ENCODE assay signal across 8 cellular contexts in genomic region chr15:91100561-91101355, GRCh38. TPM values are rescaled to one million over a fixed set of nuclear protein-coding genes. Genes with fewer than 3 reads are reported as not detected.
DNase-seq lines count a peak whose midpoint lies in the region; ATAC-seq and TF ChIP-seq lines count a peak whose summit lies in the region.

No MANE protein-coding gene starts in this region.

- ATAC-seq in heart left ventricle (no peak), left cardiac atrium (no peak), HG03378 (IDR thresholded peaks at IDR 0.05; ENCODE audit: unreplicated experiment) (no peak), GM21423 (IDR thresholded peaks at IDR 0.05; ENCODE audit: unreplicated experiment) (no peak)

- peaks cover 0 to 45% (median 30%) of the 10 kb centered on the region in 12 donors for H3K4me1 ChIP-seq in heart left ventricle
- H3K4me1 ChIP-seq in mucosa of rectum (ENCODE audit: control insufficient read depth in 2 of 2, insufficient read depth in 2 of 2, low read length in 2 of 2) = peaks cover 0 to 2% of the 10 kb centered on the region in 2 donors

- no peak overlapping the region for H3K9ac ChIP-seq in mucosa of rectum (ENCODE audit: low read depth in 1 of 2, low read length in 2 of 2)

- peak overlapping the region; percentile 47 for H3K4me3 Mint-ChIP-seq in chondrocyte (ENCODE audit: unreplicated experiment)

- no peaks in the 10 kb centered on the region for H3K9me3 Mint-ChIP-seq in chondrocyte (ENCODE audit: low read depth)

- no peaks in the 10 kb centered on the region for H3K9me3 ChIP-seq in heart left ventricle
- H3K9me3 ChIP-seq in mucosa of rectum (ENCODE audit: control insufficient read depth in 2 of 2, low read length in 2 of 2) = no peaks in the 10 kb centered on the region

- intact Hi-C loops in heart left ventricle (cut with DNase I) = loop anchor here in 1 of 10 donors (5.0 kb wide), 1 partner anchor 162 kb away; no protein-coding TSS in a partner anchor
- intact Hi-C loops in left cardiac atrium (cut with DNase I) = no loop called here

- H3K36me3 Mint-ChIP-seq in chondrocyte (ENCODE audit: low read depth) = no peaks in the 10 kb centered on the region

- DNase-seq in heart left ventricle = no peak
- DNase-seq in left cardiac atrium = no peak
- peak; percentile 11 for DNase-seq in NCI-H1694 treated with DMSO at 0.1 percent for 48 hours (lab: John Stamatoyannopoulos, UW)
- DNase-seq in chondrocyte (ENCODE audit: low spot score) = no peak
- DNase-seq in H4 (ENCODE audit: low spot score) = no peak

- no peak overlapping the region for H3K27ac Mint-ChIP-seq in chondrocyte (ENCODE audit: unreplicated experiment)

- H3K27ac ChIP-seq in heart left ventricle = peak overlapping the region in 5 of 12 donors; percentile 12 to 65 (median 29)
- H3K27ac ChIP-seq in mucosa of rectum (ENCODE audit: low read depth in 2 of 2, low read length in 2 of 2) = no peak overlapping the region

- TF ChIP-seq CTCF in heart left ventricle (IDR thresholded peaks at IDR 0.05) (no peak), chondrocyte (IDR thresholded peaks at IDR 0.05) (no peak)

- TF ChIP-seq POLR2A in heart left ventricle (IDR thresholded peaks at IDR 0.05) = no peak

- peak overlapping the region; percentile 28 to 68 (median 64) for H3K4me3 ChIP-seq in heart left ventricle
- H3K4me3 ChIP-seq in mucosa of rectum (ENCODE audit: low read length in 2 of 2) = peak overlapping the region; percentile 58 to 64

- H3K27me3 ChIP-seq in heart left ventricle (peaks cover 0 to 75% (median 13%) of the 10 kb centered on the region in 9 donors), mucosa of rectum (ENCODE audit: control insufficient read depth in 2 of 2, insufficient read depth in 2 of 2, low read length in 2 of 2) (peaks cover 43 to 47% of the 10 kb centered on the region in 2 donors)

- WGBS in heart left ventricle, 4 donors = 5 to 8% (median 7%) methylated on average over 22 of the region's 22 CpGs

- H3K4me1 Mint-ChIP-seq in chondrocyte (ENCODE audit: low read depth) = peaks cover 13% of the 10 kb centered on the region

- peaks cover 74% of the 10 kb centered on the region for H3K27me3 Mint-ChIP-seq in chondrocyte (ENCODE audit: low read depth)

- no peaks in the 10 kb centered on the region for H3K36me3 ChIP-seq in heart left ventricle
- H3K36me3 ChIP-seq in mucosa of rectum (ENCODE audit: control insufficient read depth in 2 of 2, insufficient read depth in 2 of 2, low read length in 2 of 2) = no peaks in the 10 kb centered on the region

RNA-seq across cellular contexts. Expression of gene SV2B, which starts 0.7 kb away (rescaled TPM):
- total RNA-seq in heart left ventricle (10 to 100 TPM in 2 of 9 donors, 1 to 10 TPM in 5, under 1 TPM in 2; 0.63 to 23.5 (median 2.9) TPM), left cardiac atrium (1 to 10 TPM; 1.2 to 1.8 TPM), chondrocyte (not detected in 3 replicates)
- under 1 TPM; 0.42 to 0.69 TPM for polyA plus RNA-seq in heart left ventricle
- 0.04 TPM in 1 of 2 replicates, not detected in the other for total RNA-seq in H4 (2014; rRNA removed; shearing (Covaris generic))
